ENCODE assay signal across 1 cellular context in the genomic region with DNA sequence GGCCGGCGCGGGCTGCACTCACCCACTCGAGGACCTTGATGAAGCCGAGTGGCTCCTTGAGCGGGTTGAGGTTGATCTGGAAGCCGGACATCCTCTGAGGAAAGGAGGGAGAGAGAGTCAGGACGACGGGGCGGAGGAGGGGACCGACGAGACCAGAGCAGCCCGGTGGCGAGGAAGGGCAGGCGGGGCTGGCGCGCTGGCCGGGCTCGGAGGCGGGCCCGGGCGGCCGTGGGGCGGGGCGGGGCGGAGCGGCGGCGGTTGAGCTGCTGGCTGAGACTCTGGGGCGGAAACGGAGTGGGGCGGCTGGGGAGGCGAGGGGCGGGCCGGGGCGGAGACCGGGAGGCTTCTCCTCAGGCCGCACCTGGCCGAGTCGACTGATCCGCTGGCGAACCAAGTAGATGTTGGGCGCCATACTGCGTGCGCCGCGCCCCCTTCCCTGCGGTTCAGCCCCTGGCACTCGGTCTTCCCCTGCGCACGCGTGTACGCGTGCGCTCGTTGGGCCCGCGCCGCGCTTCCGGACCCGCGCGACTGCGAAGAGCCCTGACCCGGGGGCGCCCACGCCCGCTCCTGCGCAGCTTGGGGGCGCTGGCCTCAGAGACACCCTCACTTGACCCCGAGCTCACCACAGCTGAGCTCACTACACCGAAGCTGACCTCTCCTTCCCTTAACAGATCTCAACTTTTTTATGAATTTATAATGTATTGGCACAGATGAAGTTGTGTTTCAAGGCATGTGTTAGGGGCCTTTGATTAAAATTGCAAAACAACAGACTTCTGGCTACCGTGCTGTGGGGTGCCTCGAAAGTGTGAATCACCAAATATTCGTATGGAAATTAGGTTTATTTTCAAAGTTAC.
TF ChIP-seq lines count a peak whose summit lies in the region.

Gene SYPL1, minus strand, starts transcription at position 195 of the 854 bp plus-strand sequence. Its CDS starts 104 bp downstream, at position 91.

TF ChIP-seq in GM12878, 131 proteins besides CTCF, POLR2A, EP300 and RAD21 (continued from another document):
- TF ChIP-seq, protein P1, sequence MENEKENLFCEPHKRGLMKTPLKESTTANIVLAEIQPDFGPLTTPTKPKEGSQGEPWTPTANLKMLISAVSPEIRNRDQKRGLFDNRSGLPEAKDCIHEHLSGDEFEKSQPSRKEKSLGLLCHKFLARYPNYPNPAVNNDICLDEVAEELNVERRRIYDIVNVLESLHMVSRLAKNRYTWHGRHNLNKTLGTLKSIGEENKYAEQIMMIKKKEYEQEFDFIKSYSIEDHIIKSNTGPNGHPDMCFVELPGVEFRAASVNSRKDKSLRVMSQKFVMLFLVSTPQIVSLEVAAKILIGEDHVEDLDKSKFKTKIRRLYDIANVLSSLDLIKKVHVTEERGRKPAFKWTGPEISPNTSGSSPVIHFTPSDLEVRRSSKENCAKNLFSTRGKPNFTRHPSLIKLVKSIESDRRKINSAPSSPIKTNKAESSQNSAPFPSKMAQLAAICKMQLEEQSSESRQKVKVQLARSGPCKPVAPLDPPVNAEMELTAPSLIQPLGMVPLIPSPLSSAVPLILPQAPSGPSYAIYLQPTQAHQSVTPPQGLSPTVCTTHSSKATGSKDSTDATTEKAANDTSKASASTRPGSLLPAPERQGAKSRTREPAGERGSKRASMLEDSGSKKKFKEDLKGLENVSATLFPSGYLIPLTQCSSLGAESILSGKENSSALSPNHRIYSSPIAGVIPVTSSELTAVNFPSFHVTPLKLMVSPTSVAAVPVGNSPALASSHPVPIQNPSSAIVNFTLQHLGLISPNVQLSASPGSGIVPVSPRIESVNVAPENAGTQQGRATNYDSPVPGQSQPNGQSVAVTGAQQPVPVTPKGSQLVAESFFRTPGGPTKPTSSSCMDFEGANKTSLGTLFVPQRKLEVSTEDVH (IDR thresholded peaks at IDR 0.05; ENCODE audit: low read depth, partially characterized antibody) = no peak
- 0 out of 2 replicates have a peak, but pooled peaks have one; percentile 20 for TF ChIP-seq FOXM1 (IDR thresholded peaks at IDR 0.05; ENCODE audit: low read depth, low read length)
- TF ChIP-seq TAF1 (IDR thresholded peaks at IDR 0.05; ENCODE audit: borderline replicate concordance, low read depth, low read length) = peak; percentile 39; the same call in 1 of the 2 replicates
- TF ChIP-seq ZSCAN29 (IDR thresholded peaks at IDR 0.05) = no peak
- no peak for TF ChIP-seq KDM1A (IDR thresholded peaks at IDR 0.05; ENCODE audit: borderline replicate concordance)
- no peak for TF ChIP-seq BRCA1 (IDR thresholded peaks at IDR 0.05; ENCODE audit: low read depth, low read length)
- no peak for TF ChIP-seq SMAD5 (IDR thresholded peaks at IDR 0.05; ENCODE audit: low read depth)
- no peak for TF ChIP-seq ESRRA (IDR thresholded peaks at IDR 0.05; ENCODE audit: low read length)
- TF ChIP-seq, protein P2, sequence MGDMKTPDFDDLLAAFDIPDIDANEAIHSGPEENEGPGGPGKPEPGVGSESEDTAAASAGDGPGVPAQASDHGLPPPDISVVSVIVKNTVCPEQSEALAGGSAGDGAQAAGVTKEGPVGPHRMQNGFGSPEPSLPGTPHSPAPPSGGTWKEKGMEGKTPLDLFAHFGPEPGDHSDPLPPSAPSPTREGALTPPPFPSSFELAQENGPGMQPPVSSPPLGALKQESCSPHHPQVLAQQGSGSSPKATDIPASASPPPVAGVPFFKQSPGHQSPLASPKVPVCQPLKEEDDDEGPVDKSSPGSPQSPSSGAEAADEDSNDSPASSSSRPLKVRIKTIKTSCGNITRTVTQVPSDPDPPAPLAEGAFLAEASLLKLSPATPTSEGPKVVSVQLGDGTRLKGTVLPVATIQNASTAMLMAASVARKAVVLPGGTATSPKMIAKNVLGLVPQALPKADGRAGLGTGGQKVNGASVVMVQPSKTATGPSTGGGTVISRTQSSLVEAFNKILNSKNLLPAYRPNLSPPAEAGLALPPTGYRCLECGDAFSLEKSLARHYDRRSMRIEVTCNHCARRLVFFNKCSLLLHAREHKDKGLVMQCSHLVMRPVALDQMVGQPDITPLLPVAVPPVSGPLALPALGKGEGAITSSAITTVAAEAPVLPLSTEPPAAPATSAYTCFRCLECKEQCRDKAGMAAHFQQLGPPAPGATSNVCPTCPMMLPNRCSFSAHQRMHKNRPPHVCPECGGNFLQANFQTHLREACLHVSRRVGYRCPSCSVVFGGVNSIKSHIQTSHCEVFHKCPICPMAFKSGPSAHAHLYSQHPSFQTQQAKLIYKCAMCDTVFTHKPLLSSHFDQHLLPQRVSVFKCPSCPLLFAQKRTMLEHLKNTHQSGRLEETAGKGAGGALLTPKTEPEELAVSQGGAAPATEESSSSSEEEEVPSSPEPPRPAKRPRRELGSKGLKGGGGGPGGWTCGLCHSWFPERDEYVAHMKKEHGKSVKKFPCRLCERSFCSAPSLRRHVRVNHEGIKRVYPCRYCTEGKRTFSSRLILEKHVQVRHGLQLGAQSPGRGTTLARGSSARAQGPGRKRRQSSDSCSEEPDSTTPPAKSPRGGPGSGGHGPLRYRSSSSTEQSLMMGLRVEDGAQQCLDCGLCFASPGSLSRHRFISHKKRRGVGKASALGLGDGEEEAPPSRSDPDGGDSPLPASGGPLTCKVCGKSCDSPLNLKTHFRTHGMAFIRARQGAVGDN (IDR thresholded peaks at IDR 0.05) = peak; percentile 66
- TF ChIP-seq CBX5 (IDR thresholded peaks at IDR 0.05; ENCODE audit: low read depth) = 0 out of 2 replicates have a peak, but pooled peaks have one; percentile 57
- TF ChIP-seq ZNF274 (IDR thresholded peaks at IDR 0.05; ENCODE audit: insufficient read depth, insufficient read length) = no peak
- TF ChIP-seq, protein P3, sequence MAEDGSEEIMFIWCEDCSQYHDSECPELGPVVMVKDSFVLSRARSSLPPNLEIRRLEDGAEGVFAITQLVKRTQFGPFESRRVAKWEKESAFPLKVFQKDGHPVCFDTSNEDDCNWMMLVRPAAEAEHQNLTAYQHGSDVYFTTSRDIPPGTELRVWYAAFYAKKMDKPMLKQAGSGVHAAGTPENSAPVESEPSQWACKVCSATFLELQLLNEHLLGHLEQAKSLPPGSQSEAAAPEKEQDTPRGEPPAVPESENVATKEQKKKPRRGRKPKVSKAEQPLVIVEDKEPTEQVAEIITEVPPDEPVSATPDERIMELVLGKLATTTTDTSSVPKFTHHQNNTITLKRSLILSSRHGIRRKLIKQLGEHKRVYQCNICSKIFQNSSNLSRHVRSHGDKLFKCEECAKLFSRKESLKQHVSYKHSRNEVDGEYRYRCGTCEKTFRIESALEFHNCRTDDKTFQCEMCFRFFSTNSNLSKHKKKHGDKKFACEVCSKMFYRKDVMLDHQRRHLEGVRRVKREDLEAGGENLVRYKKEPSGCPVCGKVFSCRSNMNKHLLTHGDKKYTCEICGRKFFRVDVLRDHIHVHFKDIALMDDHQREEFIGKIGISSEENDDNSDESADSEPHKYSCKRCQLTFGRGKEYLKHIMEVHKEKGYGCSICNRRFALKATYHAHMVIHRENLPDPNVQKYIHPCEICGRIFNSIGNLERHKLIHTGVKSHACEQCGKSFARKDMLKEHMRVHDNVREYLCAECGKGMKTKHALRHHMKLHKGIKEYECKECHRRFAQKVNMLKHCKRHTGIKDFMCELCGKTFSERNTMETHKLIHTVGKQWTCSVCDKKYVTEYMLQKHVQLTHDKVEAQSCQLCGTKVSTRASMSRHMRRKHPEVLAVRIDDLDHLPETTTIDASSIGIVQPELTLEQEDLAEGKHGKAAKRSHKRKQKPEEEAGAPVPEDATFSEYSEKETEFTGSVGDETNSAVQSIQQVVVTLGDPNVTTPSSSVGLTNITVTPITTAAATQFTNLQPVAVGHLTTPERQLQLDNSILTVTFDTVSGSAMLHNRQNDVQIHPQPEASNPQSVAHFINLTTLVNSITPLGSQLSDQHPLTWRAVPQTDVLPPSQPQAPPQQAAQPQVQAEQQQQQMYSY (CRISPR knock-in tag; IDR thresholded peaks at IDR 0.05) = no peak
- TF ChIP-seq NKRF (conservative IDR thresholded peaks at IDR 0.05) = 0 out of 2 replicates have a peak, but pooled peaks have one; percentile 21
- TF ChIP-seq GATAD2B (conservative IDR thresholded peaks at IDR 0.05; ENCODE audit: low read depth) = peak; percentile 50
- TF ChIP-seq CBX3 (IDR thresholded peaks at IDR 0.05; ENCODE audit: borderline replicate concordance, low read depth) = no peak
